ENCODE assay signal across 1 cellular context in the genomic region with DNA sequence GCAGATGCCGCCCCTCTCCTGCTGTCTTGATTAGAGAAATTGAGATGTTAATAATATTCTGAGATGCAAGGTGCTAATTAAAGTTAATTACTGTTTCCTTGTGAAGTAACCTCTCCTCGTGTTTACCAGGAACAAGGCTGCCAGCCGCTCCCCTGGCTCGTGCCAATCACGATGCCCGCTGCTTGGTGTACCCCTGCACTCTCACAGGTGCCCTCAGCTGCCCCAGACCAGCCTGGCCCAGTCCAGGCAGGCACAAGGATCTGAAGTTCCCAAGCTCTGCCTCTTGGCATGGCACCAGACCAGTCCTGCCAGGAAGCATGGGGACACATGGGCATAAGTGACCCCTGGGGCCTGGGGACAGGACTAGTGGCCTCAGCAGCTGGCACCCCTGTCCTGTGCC.
TF ChIP-seq lines count a peak whose summit lies in the region.

No MANE protein-coding gene starts in this region.

TF ChIP-seq in GM23338, 12 proteins besides CTCF, POLR2A, EP300 and RAD21:
- TF ChIP-seq, protein P1, sequence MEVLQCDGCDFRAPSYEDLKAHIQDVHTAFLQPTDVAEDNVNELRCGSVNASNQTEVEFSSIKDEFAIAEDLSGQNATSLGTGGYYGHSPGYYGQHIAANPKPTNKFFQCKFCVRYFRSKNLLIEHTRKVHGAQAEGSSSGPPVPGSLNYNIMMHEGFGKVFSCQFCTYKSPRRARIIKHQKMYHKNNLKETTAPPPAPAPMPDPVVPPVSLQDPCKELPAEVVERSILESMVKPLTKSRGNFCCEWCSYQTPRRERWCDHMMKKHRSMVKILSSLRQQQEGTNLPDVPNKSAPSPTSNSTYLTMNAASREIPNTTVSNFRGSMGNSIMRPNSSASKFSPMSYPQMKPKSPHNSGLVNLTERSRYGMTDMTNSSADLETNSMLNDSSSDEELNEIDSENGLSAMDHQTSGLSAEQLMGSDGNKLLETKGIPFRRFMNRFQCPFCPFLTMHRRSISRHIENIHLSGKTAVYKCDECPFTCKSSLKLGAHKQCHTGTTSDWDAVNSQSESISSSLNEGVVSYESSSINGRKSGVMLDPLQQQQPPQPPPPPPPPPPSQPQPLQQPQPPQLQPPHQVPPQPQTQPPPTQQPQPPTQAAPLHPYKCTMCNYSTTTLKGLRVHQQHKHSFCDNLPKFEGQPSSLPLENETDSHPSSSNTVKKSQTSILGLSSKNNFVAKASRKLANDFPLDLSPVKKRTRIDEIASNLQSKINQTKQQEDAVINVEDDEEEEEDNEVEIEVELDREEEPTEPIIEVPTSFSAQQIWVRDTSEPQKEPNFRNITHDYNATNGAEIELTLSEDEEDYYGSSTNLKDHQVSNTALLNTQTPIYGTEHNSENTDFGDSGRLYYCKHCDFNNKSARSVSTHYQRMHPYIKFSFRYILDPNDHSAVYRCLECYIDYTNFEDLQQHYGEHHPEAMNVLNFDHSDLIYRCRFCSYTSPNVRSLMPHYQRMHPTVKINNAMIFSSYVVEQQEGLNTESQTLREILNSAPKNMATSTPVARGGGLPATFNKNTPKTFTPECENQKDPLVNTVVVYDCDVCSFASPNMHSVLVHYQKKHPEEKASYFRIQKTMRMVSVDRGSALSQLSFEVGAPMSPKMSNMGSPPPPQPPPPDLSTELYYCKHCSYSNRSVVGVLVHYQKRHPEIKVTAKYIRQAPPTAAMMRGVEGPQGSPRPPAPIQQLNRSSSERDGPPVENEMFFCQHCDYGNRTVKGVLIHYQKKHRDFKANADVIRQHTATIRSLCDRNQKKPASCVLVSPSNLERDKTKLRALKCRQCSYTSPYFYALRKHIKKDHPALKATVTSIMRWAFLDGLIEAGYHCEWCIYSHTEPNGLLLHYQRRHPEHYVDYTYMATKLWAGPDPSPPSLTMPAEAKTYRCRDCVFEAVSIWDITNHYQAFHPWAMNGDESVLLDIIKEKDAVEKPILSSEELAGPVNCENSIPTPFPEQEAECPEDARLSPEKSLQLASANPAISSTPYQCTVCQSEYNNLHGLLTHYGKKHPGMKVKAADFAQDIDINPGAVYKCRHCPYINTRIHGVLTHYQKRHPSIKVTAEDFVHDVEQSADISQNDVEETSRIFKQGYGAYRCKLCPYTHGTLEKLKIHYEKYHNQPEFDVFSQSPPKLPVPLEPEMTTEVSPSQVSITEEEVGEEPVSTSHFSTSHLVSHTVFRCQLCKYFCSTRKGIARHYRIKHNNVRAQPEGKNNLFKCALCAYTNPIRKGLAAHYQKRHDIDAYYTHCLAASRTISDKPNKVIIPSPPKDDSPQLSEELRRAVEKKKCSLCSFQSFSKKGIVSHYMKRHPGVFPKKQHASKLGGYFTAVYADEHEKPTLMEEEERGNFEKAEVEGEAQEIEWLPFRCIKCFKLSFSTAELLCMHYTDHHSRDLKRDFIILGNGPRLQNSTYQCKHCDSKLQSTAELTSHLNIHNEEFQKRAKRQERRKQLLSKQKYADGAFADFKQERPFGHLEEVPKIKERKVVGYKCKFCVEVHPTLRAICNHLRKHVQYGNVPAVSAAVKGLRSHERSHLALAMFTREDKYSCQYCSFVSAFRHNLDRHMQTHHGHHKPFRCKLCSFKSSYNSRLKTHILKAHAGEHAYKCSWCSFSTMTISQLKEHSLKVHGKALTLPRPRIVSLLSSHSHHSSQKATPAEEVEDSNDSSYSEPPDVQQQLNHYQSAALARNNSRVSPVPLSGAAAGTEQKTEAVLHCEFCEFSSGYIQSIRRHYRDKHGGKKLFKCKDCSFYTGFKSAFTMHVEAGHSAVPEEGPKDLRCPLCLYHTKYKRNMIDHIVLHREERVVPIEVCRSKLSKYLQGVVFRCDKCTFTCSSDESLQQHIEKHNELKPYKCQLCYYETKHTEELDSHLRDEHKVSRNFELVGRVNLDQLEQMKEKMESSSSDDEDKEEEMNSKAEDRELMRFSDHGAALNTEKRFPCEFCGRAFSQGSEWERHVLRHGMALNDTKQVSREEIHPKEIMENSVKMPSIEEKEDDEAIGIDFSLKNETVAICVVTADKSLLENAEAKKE (CRISPR knock-in tag; IDR thresholded peaks at IDR 0.05) = no peak
